ENCODE assay signal across 8 cellular contexts in genomic region chr2:100562613-100563406, GRCh38. TPM values are rescaled to one million over a fixed set of nuclear protein-coding genes. Genes with fewer than 3 reads are reported as not detected.
DNase-seq lines count a peak whose midpoint lies in the region; ATAC-seq and TF ChIP-seq lines count a peak whose summit lies in the region.

PDCL3 (plus strand) TSS chr2:100562993; CDS start chr2:100563068, 75 bp downstream.

- H3K4me3 Mint-ChIP-seq in T-helper 2 cell treated with Interferon-gamma antibody and Interleukin-4, amounts not matched to agents 5 μg/mL and 100 μg/mL, for 36 hours: peak within 1 kb of the TSS; percentile 89

- H3K4me1 ChIP-seq in ascending aorta (peaks cover 0 to 9% of the 10 kb centered on the region in 2 donors), right cardiac atrium (ENCODE audit: control insufficient read depth, insufficient read depth, low read length) (peaks cover 3% of the 10 kb centered on the region), uterus (no peaks in the 10 kb centered on the region)

- H3K9me3 ChIP-seq in ascending aorta: no peaks in the 10 kb centered on the region
- H3K9me3 ChIP-seq in right cardiac atrium (ENCODE audit: control insufficient read depth, low read length): no peaks in the 10 kb centered on the region
- H3K9me3 ChIP-seq in uterus: no peaks in the 10 kb centered on the region

- TF ChIP-seq CTCF in ascending aorta (IDR thresholded peaks at IDR 0.05): peak in 1 of 3 experiments; percentile 23
- peak in 1 of 4 experiments; percentile 20 for TF ChIP-seq CTCF in uterus (IDR thresholded peaks at IDR 0.05)

- TF ChIP-seq POLR2A in uterus (IDR thresholded peaks at IDR 0.05): peak; percentile 68 to 81

- peaks cover 31% of the 10 kb centered on the region for H3K4me1 Mint-ChIP-seq in T-helper 2 cell treated with Interferon-gamma antibody and Interleukin-4, amounts not matched to agents 5 μg/mL and 100 μg/mL, for 36 hours (ENCODE audit: low read depth)

- DNase-seq in NCI-H1930 (lab: John Stamatoyannopoulos, UW) (peak; percentile 93 to 94), ascending aorta (ENCODE audit: low spot score in 2 of 2) (peak; percentile 95 to 99), right cardiac atrium (peak; percentile 96 to 99 (median 98)), pulmonary artery endothelial cell (ENCODE audit: low read depth, low spot score) (peak; percentile 98), uterus (peak; percentile 95 to 98)
- DNase-seq in T-helper 2 cell treated with Interferon-gamma antibody and Interleukin-4, amounts not matched to agents 5 μg/mL and 100 μg/mL, for 36 hours (ENCODE audit: low spot score): peak; percentile 94

- WGBS in right cardiac atrium: under 1% methylated on average over 62 of the region's 62 CpGs

- H3K36me3 Mint-ChIP-seq in T-helper 2 cell treated with Interferon-gamma antibody and Interleukin-4, amounts not matched to agents 5 μg/mL and 100 μg/mL, for 36 hours (ENCODE audit: low read depth): peaks cover 11% of the 10 kb centered on the region

- H3K27me3 ChIP-seq in ascending aorta (no peaks in the 10 kb centered on the region), right cardiac atrium (ENCODE audit: control insufficient read depth, insufficient read depth) (no peaks in the 10 kb centered on the region), uterus (no peaks in the 10 kb centered on the region)

- H3K27me3 Mint-ChIP-seq in T-helper 2 cell treated with Interferon-gamma antibody and Interleukin-4, amounts not matched to agents 5 μg/mL and 100 μg/mL, for 36 hours (ENCODE audit: low read depth): no peaks in the 10 kb centered on the region

- H3K4me3 ChIP-seq in ascending aorta: peak within 1 kb of the TSS; percentile 79 to 84
- H3K4me3 ChIP-seq in right cardiac atrium (ENCODE audit: low read length): peak within 1 kb of the TSS; percentile 82
- peak within 1 kb of the TSS; percentile 69 to 88 for H3K4me3 ChIP-seq in uterus

- H3K27ac ChIP-seq in ascending aorta (peak within 1 kb of the TSS; percentile 79 to 85), right cardiac atrium (ENCODE audit: low read length) (peak within 1 kb of the TSS; percentile 83), uterus (peak within 1 kb of the TSS; percentile 89 to 93)

- H3K36me3 ChIP-seq in ascending aorta (peaks cover 0 to 8% of the 10 kb centered on the region in 2 donors), uterus (no peaks in the 10 kb centered on the region)

- intact Hi-C loops in ascending aorta (cut with DNase I) (loop anchor here (1.0 to 10.0 kb wide), 8 partner anchors 42 to 1226 kb away; partner anchors contain the start of genes CHST10, CNOT11, EIF5B and REV1), right cardiac atrium (cut with DNase I) (loop anchor here in 2 of 4 donors (10.0 kb wide), 2 partner anchors 138 to 148 kb away; partner anchors contain the start of gene CHST10 (in 1 of the 2)), uterus (cut with DNase I; ENCODE audit: low total_unique reads) (no loop called here)

- H3K9me3 Mint-ChIP-seq in T-helper 2 cell treated with Interferon-gamma antibody and Interleukin-4, amounts not matched to agents 5 μg/mL and 100 μg/mL, for 36 hours: no peaks in the 10 kb centered on the region

- H3K27ac Mint-ChIP-seq in T-helper 2 cell treated with Interferon-gamma antibody and Interleukin-4, amounts not matched to agents 5 μg/mL and 100 μg/mL, for 36 hours: peak within 1 kb of the TSS; percentile 98

- peak; percentile 93 for ATAC-seq in GM18502 (IDR thresholded peaks at IDR 0.05; ENCODE audit: poor library complexity, unreplicated experiment)
- ATAC-seq in HG02970 (IDR thresholded peaks at IDR 0.05; ENCODE audit: low FRiP score, unreplicated experiment): peak; percentile 97
- peak; percentile 98 for ATAC-seq in right cardiac atrium

RNA-seq across cellular contexts. Expression of gene PDCL3, which starts in this region (rescaled TPM):
- total RNA-seq in ascending aorta (8.1 TPM), right cardiac atrium (10 to 100 TPM; 20.6 to 29.1 (median 26.6) TPM), pulmonary artery endothelial cell (18.9 and 28.0 TPM in 2 replicates), uterus (10 to 100 TPM in 2 of 4 donors, 1 to 10 TPM in 2; 3.8 to 24.1 (median 14.9) TPM)
- 41.6 TPM for polyA plus RNA-seq in right cardiac atrium

Comparison
In these comparisons a context has a peak if more than half of its experiments do, and no peak if none do; other contexts are left out.
1. Peak in every context shown above with its lines: DNase-seq, ATAC-seq, H3K4me3 ChIP-seq and H3K27ac ChIP-seq.